Comparison of ENCODE assay signal across 11 cellular contexts in the genomic region with DNA sequence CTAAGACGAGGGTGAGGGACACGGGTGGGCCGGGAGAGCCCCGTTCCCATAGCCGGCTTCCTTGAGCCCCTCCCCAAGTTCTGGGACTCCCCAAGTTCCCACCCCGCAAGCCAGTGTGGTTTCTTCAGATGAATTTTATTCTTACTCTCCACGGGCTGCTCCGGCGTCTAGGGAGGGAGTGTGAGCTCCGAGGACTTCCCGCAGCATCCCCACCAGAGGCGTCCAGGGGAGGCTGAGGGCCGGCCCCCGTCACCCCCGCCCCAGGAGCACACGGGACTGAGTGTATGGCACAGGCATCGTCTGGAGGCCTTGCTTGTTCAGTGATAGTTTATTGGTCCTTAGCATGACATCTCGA. TPM values are rescaled to one million over a fixed set of nuclear protein-coding genes. Genes with fewer than 3 reads are reported as not detected.
DNase-seq lines count a peak whose midpoint lies in the region; ATAC-seq, FAIRE-seq and TF ChIP-seq lines count a peak whose summit lies in the region.
"Had no signal": no experiment of that assay in that cellular context is flagged by ENCODE, and none has a peak within 500 bp of the region (broad histone marks: within the 10 kb centered on the region; RNA-seq: fewer than 3 reads in every experiment).

No MANE protein-coding gene starts in this region.

- intact Hi-C loops in GM12878 (cut with micrococcal nuclease; ENCODE audit: unreplicated experiment), result no loop called here
- intact Hi-C loops in OCI-LY7 (cut with micrococcal nuclease; ENCODE audit: unreplicated experiment), result no loop called here

- H3K27ac Mint-ChIP-seq in activated T-cell treated with anti-CD3 and anti-CD28 coated beads, Interleukin-2, amount 50 U/mL, for 72 hours, result no peak overlapping the region

- CTCF ChIA-PET in GM12878 (lab: Yijun Ruan, JAX) (interaction anchor here (1.3 kb wide), 1 partner anchor 9 kb away, joined by 3 read pairs; no protein-coding TSS in a partner anchor), OCI-LY7 (lab: Charles Lee; ENCODE audit: unreplicated experiment) (no interaction called here)

- no peak for TF ChIP-seq EP300 in GM12878 (IDR thresholded peaks at IDR 0.05; ENCODE audit: borderline replicate concordance in 1 of 2, control insufficient read depth in 1 of 2, low read depth in 2 of 2, low read length in 2 of 2)
- TF ChIP-seq EP300 in suprapubic skin (IDR thresholded peaks at IDR 0.05), result no peak

- ATAC-seq in activated T-cell treated with anti-CD3 and anti-CD28 coated beads, Interleukin-2, amount 50 U/mL, for 72 hours (replicated peaks in 1 of 2), result peak in 1 of 2 donors; percentile 22
- no peak for ATAC-seq in GM12878

- peak overlapping the region; percentile 66 to 69 for H3K4me3 Mint-ChIP-seq in activated T-cell treated with anti-CD3 and anti-CD28 coated beads, Interleukin-2, amount 50 U/mL, for 72 hours

- in situ Hi-C loops in GM12878 (cut with MboI) (no loop called here), GM13977 (cut with MboI; ENCODE audit: low pct_unique_long_range_greater_than_20kb, low sequenced_read_pairs, unreplicated experiment) (no loop called here)

- no TSS peak for BruUV-seq in GM12878 (replicated peaks; lab: Mats Ljungman, UMichigan)
- no TSS peak for BruUV-seq in OCI-LY7 (replicated peaks; lab: Mats Ljungman, UMichigan)

- H3K79me2 ChIP-seq in GM12878 (ENCODE audit: control insufficient read depth, insufficient read depth, low read length), result no peaks in the 10 kb centered on the region
- H3K79me2 ChIP-seq in OCI-LY7 (ENCODE audit: insufficient read depth, low read depth, low read length), result no peaks in the 10 kb centered on the region

- peak overlapping the region; percentile 55 for H2AFZ ChIP-seq in GM12878 (ENCODE audit: control insufficient read depth, low read depth, low read length)
- H2AFZ ChIP-seq in OCI-LY7 (ENCODE audit: low read length), result no peak overlapping the region

- H3K27ac ChIP-seq in GM12878 (ENCODE audit: control insufficient read depth, insufficient read depth) (no peak overlapping the region), iPS-20b (ENCODE audit: low read length) (no peak overlapping the region), suprapubic skin (no peak overlapping the region), OCI-LY7 (ENCODE audit: low read depth, low read length, poor library complexity, severe bottlenecking) (no peak overlapping the region)
- H3K27ac ChIP-seq: C4-2B, left lung, right lobe of liver had no signal

- no peaks in the 10 kb centered on the region for H3K9me2 ChIP-seq in OCI-LY7 (ENCODE audit: insufficient read depth, low read length)

- H3K9me3 ChIP-seq in GM12878 (replicated peaks; ENCODE audit: control insufficient read depth, insufficient read depth, low read length) (no peaks in the 10 kb centered on the region), iPS-20b (ENCODE audit: insufficient read depth, low read depth, low read length) (no peaks in the 10 kb centered on the region), suprapubic skin (no peaks in the 10 kb centered on the region), OCI-LY7 (ENCODE audit: low read length) (no peaks in the 10 kb centered on the region)
- H3K9me3 ChIP-seq: left lung, right lobe of liver had no signal

- H3K36me3 ChIP-seq in GM12878 (ENCODE audit: control insufficient read depth in 2 of 2, insufficient read depth in 2 of 2, low read length in 1 of 2) (no peaks in the 10 kb centered on the region), iPS-20b (ENCODE audit: insufficient read depth, low read depth, low read length) (peaks cover 5% of the 10 kb centered on the region; the same call in 1 of the 2 replicates), suprapubic skin (peaks cover 24% of the 10 kb centered on the region), OCI-LY7 (ENCODE audit: insufficient read depth, low read length) (no peaks in the 10 kb centered on the region)

- peaks cover 4 to 9% of the 10 kb centered on the region in 2 experiments; a peak in 3 of 4 replicates for H3K27me3 ChIP-seq in GM12878 (replicated peaks in 1 of 2; ENCODE audit: control insufficient read depth in 2 of 2, insufficient read depth in 2 of 2, low read length in 1 of 2)
- peaks cover 49% of the 10 kb centered on the region for H3K27me3 ChIP-seq in iPS-20b (ENCODE audit: insufficient read depth, low read length)
- no peaks in the 10 kb centered on the region for H3K27me3 ChIP-seq in suprapubic skin
- H3K27me3 ChIP-seq: right lobe of liver had no signal

- no peaks in the 10 kb centered on the region for H3K9me3 Mint-ChIP-seq in activated T-cell treated with anti-CD3 and anti-CD28 coated beads, Interleukin-2, amount 50 U/mL, for 72 hours

- TF ChIP-seq POLR2A in GM12878 (IDR thresholded peaks at IDR 0.05; ENCODE audit: low read depth, low read length) (no peak), suprapubic skin (IDR thresholded peaks at IDR 0.05) (no peak)

- H3K9ac ChIP-seq in GM12878 (ENCODE audit: control insufficient read depth, insufficient read depth, low read length), result no peak overlapping the region
- H3K9ac ChIP-seq in iPS-20b (ENCODE audit: low read depth, low read length), result no peak overlapping the region

- POLR2A ChIA-PET in GM12878 (lab: Charles Lee), result no interaction called here
- POLR2A ChIA-PET in OCI-LY7 (lab: Charles Lee), result interaction anchor here (0.6 to 1.5 kb wide), 2 partner anchors 10 to 1910 kb away, joined by 3 to 4 read pairs; no protein-coding TSS in a partner anchor

- H3K36me3 Mint-ChIP-seq in activated T-cell treated with anti-CD3 and anti-CD28 coated beads, Interleukin-2, amount 50 U/mL, for 72 hours (ENCODE audit: insufficient read depth in 2 of 2), result no peaks in the 10 kb centered on the region

- H3K4me1 ChIP-seq in GM12878 (ENCODE audit: control insufficient read depth, insufficient read depth, low read length) (no peaks in the 10 kb centered on the region; the same call in none of the 2 replicates), iPS-20b (ENCODE audit: insufficient read depth, low read length) (peaks cover 11% of the 10 kb centered on the region; the same call in 1 of the 2 replicates), suprapubic skin (peaks cover 13% of the 10 kb centered on the region), OCI-LY7 (ENCODE audit: insufficient read depth, low read length, poor library complexity, severe bottlenecking) (no peaks in the 10 kb centered on the region)

- peaks cover 40% of the 10 kb centered on the region for H3K27me3 Mint-ChIP-seq in activated T-cell treated with anti-CD3 and anti-CD28 coated beads, Interleukin-2, amount 50 U/mL, for 72 hours (ENCODE audit: low read depth)

- H3K4me3 ChIP-seq in GM12878 (no peak overlapping the region), iPS-20b (ENCODE audit: low read length) (peak overlapping the region; percentile 63; the same call in 1 of the 2 replicates), suprapubic skin (peak overlapping the region; percentile 24), OCI-LY7 (ENCODE audit: low read depth, low read length, poor library complexity, severe bottlenecking) (no peak overlapping the region)
- H3K4me3 ChIP-seq: left lung, right lobe of liver had no signal

- peaks cover 9% of the 10 kb centered on the region for H3K4me1 Mint-ChIP-seq in activated T-cell treated with anti-CD3 and anti-CD28 coated beads, Interleukin-2, amount 50 U/mL, for 72 hours (ENCODE audit: low read depth)

- H4K20me1 ChIP-seq in GM12878 (ENCODE audit: control insufficient read depth, insufficient read depth), result no peaks in the 10 kb centered on the region
- H4K20me1 ChIP-seq in OCI-LY7 (ENCODE audit: insufficient read depth, low read length), result no peaks in the 10 kb centered on the region; the same call in 1 of the 2 replicates

- DNase-seq in activated T-cell treated with anti-CD3 and anti-CD28 coated beads, Interleukin-2, amount 50 U/mL, for 72 hours, result no peak
- DNase-seq in activated T-cell treated with anti-CD3 and anti-CD28 coated beads, Interleukin-2, amount 50 U/mL, for 1 hour, result no peak
- no peak for DNase-seq in GM12878 (ENCODE audit: low read depth, low spot score)
- DNase-seq in suprapubic skin (ENCODE audit: low spot score in 2 of 2), result no peak
- no peak for DNase-seq in GM13977 (ENCODE audit: low spot score)
- no peak for DNase-seq in activated CD8-positive, alpha-beta memory T cell treated with anti-CD3 and anti-CD28 coated beads, Interleukin-2, amount 50 U/mL, for 48 hours
- no peak for DNase-seq in OCI-LY7 (ENCODE audit: low spot score)

- SMC1A ChIA-PET in GM12878 (lab: Charles Lee; ENCODE audit: uncharacterized antibody, unreplicated experiment), result no interaction called here

- RAD21 ChIA-PET in GM12878 (lab: Charles Lee; ENCODE audit: unreplicated experiment), result no interaction called here

- H3K4me2 ChIP-seq in GM12878 (ENCODE audit: control insufficient read depth, insufficient read depth) (peak overlapping the region; percentile 77), OCI-LY7 (ENCODE audit: low read length) (no peak overlapping the region)

- TF ChIP-seq RAD21 in GM12878 (IDR thresholded peaks at IDR 0.05; ENCODE audit: insufficient read depth, low read depth, low read length), result no peak

- WGBS in GM12878 (ENCODE audit: insufficient coverage, insufficient replicate concordance, low lambda C conversion rate, missing lambda C conversion rate), result 11% methylated on average over 16 of the region's 18 CpGs
- 16% methylated on average over 13 of the region's 18 CpGs for WGBS in suprapubic skin

- no peak for FAIRE-seq in GM12878 (lab: Jason Lieb, UNC)

- TF ChIP-seq CTCF in GM12878 (IDR thresholded peaks at IDR 0.05 in 2 of 3, conservative IDR thresholded peaks at IDR 0.05 in 1 of 3; ENCODE audit: control insufficient read depth in 2 of 3, extremely low read depth in 1 of 3, insufficient read depth in 1 of 3, low read depth in 3 of 3, low read length in 3 of 3), result no peak
- TF ChIP-seq CTCF in suprapubic skin (IDR thresholded peaks at IDR 0.05), result no peak
- TF ChIP-seq CTCF in GM13977 (IDR thresholded peaks at IDR 0.05; ENCODE audit: extremely low read depth, insufficient read depth, missing control alignments), result no peak
- no peak for TF ChIP-seq CTCF in OCI-LY7 (conservative IDR thresholded peaks at IDR 0.05; ENCODE audit: low read length)

RNA-seq across cellular contexts. Expression of gene SLC4A11, which starts 10.0 kb away (rescaled TPM):
- total RNA-seq in activated T-cell treated with anti-CD3 and anti-CD28 coated beads, Interleukin-2, amount 50 U/mL, for 72 hours, result 1 to 10 TPM in 1 of 2 donors, under 1 TPM in 1; 0.53 to 1.9 TPM
- 0.98 and 1.8 TPM in 2 replicates for total RNA-seq in GM12878 (2013; cell fraction: nucleolus; rRNA removed)
- 0.76 and 1.6 TPM in 2 replicates for total RNA-seq in GM12878 (2014; rRNA removed)
- total RNA-seq in GM12878 (2014; rRNA removed; fragmentation: Illumina TruSeq; extraction: Trizol), result 0.28 and 0.40 TPM in 2 replicates
- 1.9 and 2.3 TPM in 2 replicates for total RNA-seq in GM12878 (2021)
- 0.13 TPM for polyA plus RNA-seq in GM12878 (2011; ENCODE audit: low read depth)
- 0.07 TPM in 1 of 2 replicates, not detected in the other for polyA plus RNA-seq in GM12878 (2011; rRNA removed)
- polyA plus RNA-seq in GM12878 (2011; cell fraction: cytosol; rRNA removed), result 0.08 and 0.09 TPM in 2 replicates
- 0.78 and 0.94 TPM in 2 replicates for polyA plus RNA-seq in GM12878 (2011; cell fraction: nucleus; rRNA removed)
- 0.46 TPM in 2 replicates for polyA plus RNA-seq in GM12878 (2012)
- 0.10 and 0.78 TPM in 2 replicates for polyA plus RNA-seq in GM12878 (2014; fragmentation: Illumina TruSeq; extraction: Trizol)
- under 1 TPM; 0.15 to 0.18 TPM for polyA plus RNA-seq in GM12878 (2014; fragmentation: Nextera tagmentation; extraction: Ambion mirVana)
- 1.5 and 2.0 TPM in 2 replicates for polyA plus RNA-seq in GM12878 (2014; rRNA removed)
- polyA plus RNA-seq in GM12878 (2016; fragmentation: Nextera tagmentation; extraction: Ambion mirVana), result 1 to 10 TPM; 1.5 to 1.9 TPM
- not detected in 2 replicates for polyA minus RNA-seq in GM12878 (2011; rRNA and poly(A)+ RNA removed)
- polyA minus RNA-seq in GM12878 (2011; cell fraction: cytosol; rRNA and poly(A)+ RNA removed), result not detected in 2 replicates
- 0.12 and 0.38 TPM in 2 replicates for polyA minus RNA-seq in GM12878 (2011; cell fraction: nucleus; rRNA and poly(A)+ RNA removed)
- 10 to 100 TPM in 2 of 4 donors, 1 to 10 TPM in 2; 9.9 to 26.2 (median 15.3) TPM for total RNA-seq in suprapubic skin
- 4.2 and 4.4 TPM in 2 replicates for total RNA-seq in OCI-LY7 (2014; rRNA removed; shearing (Covaris generic))
- total RNA-seq in OCI-LY7 (2022), result 26.9 and 27.5 TPM in 2 replicates

RNA-seq across cellular contexts. Expression of gene ITPA, which starts 39.7 kb away (rescaled TPM):
- total RNA-seq in activated T-cell treated with anti-CD3 and anti-CD28 coated beads, Interleukin-2, amount 50 U/mL, for 72 hours, result 10 to 100 TPM; 66.0 to 67.0 TPM
- total RNA-seq in GM12878 (2013; cell fraction: nucleolus; rRNA removed), result 19.1 and 22.1 TPM in 2 replicates
- 79.8 and 91.8 TPM in 2 replicates for total RNA-seq in GM12878 (2014; rRNA removed)
- total RNA-seq in GM12878 (2014; rRNA removed; fragmentation: Illumina TruSeq; extraction: Trizol), result 46.5 and 48.4 TPM in 2 replicates
- total RNA-seq in GM12878 (2021), result 78.7 and 86.1 TPM in 2 replicates
- polyA plus RNA-seq in GM12878 (2011; ENCODE audit: low read depth), result 25.0 TPM
- 29.1 and 38.5 TPM in 2 replicates for polyA plus RNA-seq in GM12878 (2011; rRNA removed)
- 54.5 and 77.0 TPM in 2 replicates for polyA plus RNA-seq in GM12878 (2011; cell fraction: cytosol; rRNA removed)
- polyA plus RNA-seq in GM12878 (2011; cell fraction: nucleus; rRNA removed), result 44.6 and 49.7 TPM in 2 replicates
- polyA plus RNA-seq in GM12878 (2012), result 43.1 and 47.7 TPM in 2 replicates
- polyA plus RNA-seq in GM12878 (2014; fragmentation: Illumina TruSeq; extraction: Trizol), result 30.8 and 44.4 TPM in 2 replicates
- 10 to 100 TPM in 1 of 2 experiments, 1 to 10 TPM in 1; 5.5 to 30.2 TPM for polyA plus RNA-seq in GM12878 (2014; fragmentation: Nextera tagmentation; extraction: Ambion mirVana)
- 91.2 and 103 TPM in 2 replicates for polyA plus RNA-seq in GM12878 (2014; rRNA removed)
- polyA plus RNA-seq in GM12878 (2016; fragmentation: Nextera tagmentation; extraction: Ambion mirVana), result 100 to 1,000 TPM; 112 to 124 TPM
- 8.0 and 22.7 TPM in 2 replicates for polyA minus RNA-seq in GM12878 (2011; rRNA and poly(A)+ RNA removed)
- 6.1 and 6.5 TPM in 2 replicates for polyA minus RNA-seq in GM12878 (2011; cell fraction: cytosol; rRNA and poly(A)+ RNA removed)
- 3.1 and 7.1 TPM in 2 replicates for polyA minus RNA-seq in GM12878 (2011; cell fraction: nucleus; rRNA and poly(A)+ RNA removed)
- total RNA-seq in suprapubic skin, result 10 to 100 TPM; 40.5 to 72.4 (median 53.6) TPM
- 58.0 and 66.4 TPM in 2 replicates for total RNA-seq in OCI-LY7 (2014; rRNA removed; shearing (Covaris generic))
- 54.4 and 62.4 TPM in 2 replicates for total RNA-seq in OCI-LY7 (2022)

RNA-seq across cellular contexts. Expression of gene DDRGK1, which starts 44.5 kb away (rescaled TPM):
- 10 to 100 TPM; 83.6 to 89.3 TPM for total RNA-seq in activated T-cell treated with anti-CD3 and anti-CD28 coated beads, Interleukin-2, amount 50 U/mL, for 72 hours
- total RNA-seq in GM12878 (2013; cell fraction: nucleolus; rRNA removed), result 81.6 and 86.8 TPM in 2 replicates
- 38.7 and 41.1 TPM in 2 replicates for total RNA-seq in GM12878 (2014; rRNA removed)
- total RNA-seq in GM12878 (2014; rRNA removed; fragmentation: Illumina TruSeq; extraction: Trizol), result 28.3 and 31.2 TPM in 2 replicates
- total RNA-seq in GM12878 (2021), result 40.2 and 55.2 TPM in 2 replicates
- polyA plus RNA-seq in GM12878 (2011; ENCODE audit: low read depth), result 25.0 TPM
- 27.8 and 40.7 TPM in 2 replicates for polyA plus RNA-seq in GM12878 (2011; rRNA removed)
- polyA plus RNA-seq in GM12878 (2011; cell fraction: cytosol; rRNA removed), result 40.9 and 41.6 TPM in 2 replicates
- polyA plus RNA-seq in GM12878 (2011; cell fraction: nucleus; rRNA removed), result 77.0 and 80.1 TPM in 2 replicates
- polyA plus RNA-seq in GM12878 (2012), result 34.0 and 39.2 TPM in 2 replicates
- 9.5 and 21.0 TPM in 2 replicates for polyA plus RNA-seq in GM12878 (2014; fragmentation: Illumina TruSeq; extraction: Trizol)
- 1 to 10 TPM; 4.0 to 8.9 TPM for polyA plus RNA-seq in GM12878 (2014; fragmentation: Nextera tagmentation; extraction: Ambion mirVana)
- 40.8 and 45.0 TPM in 2 replicates for polyA plus RNA-seq in GM12878 (2014; rRNA removed)
- polyA plus RNA-seq in GM12878 (2016; fragmentation: Nextera tagmentation; extraction: Ambion mirVana), result 10 to 100 TPM; 42.0 to 49.5 TPM
- 14.2 and 17.7 TPM in 2 replicates for polyA minus RNA-seq in GM12878 (2011; rRNA and poly(A)+ RNA removed)
- 10.0 and 19.3 TPM in 2 replicates for polyA minus RNA-seq in GM12878 (2011; cell fraction: cytosol; rRNA and poly(A)+ RNA removed)
- 10.9 and 14.4 TPM in 2 replicates for polyA minus RNA-seq in GM12878 (2011; cell fraction: nucleus; rRNA and poly(A)+ RNA removed)
- 100 to 1,000 TPM in 1 of 4 donors, 10 to 100 TPM in 3; 50.0 to 169 (median 55.6) TPM for total RNA-seq in suprapubic skin
- 35.5 and 37.7 TPM in 2 replicates for total RNA-seq in OCI-LY7 (2014; rRNA removed; shearing (Covaris generic))
- 52.0 and 55.0 TPM in 2 replicates for total RNA-seq in OCI-LY7 (2022)

Comparison
In these comparisons a context has a peak if more than half of its experiments do, and no peak if none do; other contexts are left out.
1. H3K4me3 ChIP-seq: peak in iPS-20b (single experiment) and suprapubic skin (single experiment); none in GM12878 (single experiment) and OCI-LY7 (single experiment).